Comparison of ENCODE assay signal across 1 cellular context in the genomic region with DNA sequence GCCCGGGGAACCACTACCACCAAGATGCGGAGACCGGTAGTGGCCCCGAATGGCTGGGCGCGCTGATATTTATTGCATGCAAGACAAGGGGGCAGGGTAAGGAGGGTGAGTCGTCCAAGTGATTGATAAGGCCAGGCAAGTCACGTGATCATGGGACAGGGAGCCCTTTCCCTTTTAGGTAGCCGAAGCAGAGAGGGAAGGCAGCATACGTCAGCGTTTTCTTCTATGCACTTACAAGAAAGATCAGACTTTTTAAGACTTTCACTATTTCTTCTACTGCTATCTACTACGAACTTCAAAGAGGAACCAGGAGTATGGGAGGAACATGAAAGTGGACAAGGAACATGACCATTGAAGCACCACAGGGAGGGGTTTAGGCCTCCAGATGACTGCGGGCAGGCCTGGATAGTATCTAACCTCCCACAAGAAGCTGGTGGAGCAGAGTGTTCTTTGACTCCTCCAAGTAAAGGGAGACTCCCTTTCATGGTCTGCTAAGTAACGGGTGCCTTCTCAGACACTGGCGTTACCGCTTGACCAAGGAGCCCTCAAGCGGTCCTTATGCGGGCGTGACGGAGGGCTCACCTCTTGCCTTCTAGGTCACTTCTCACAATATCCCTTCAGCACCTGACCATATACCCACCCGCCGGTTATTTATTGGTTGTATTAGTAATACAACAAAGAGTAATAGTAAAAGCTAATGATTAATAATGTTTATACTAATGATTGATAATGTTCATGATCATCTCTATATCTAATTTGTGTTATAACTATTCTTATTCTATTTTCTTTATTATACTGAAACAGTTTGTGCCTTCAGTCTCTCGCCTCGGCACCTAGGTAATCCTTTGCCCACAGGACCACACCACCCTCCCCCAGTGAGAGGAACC.
TF ChIP-seq lines count a peak whose summit lies in the region.
"Not testable (repeated sequence)": the region's sequence is repeated elsewhere in the genome, so short reads cannot be mapped to it uniquely, and the experiment has no call there.

No MANE protein-coding gene starts in this region.

TF ChIP-seq in K562, 482 proteins besides CTCF, POLR2A, EP300 and RAD21 (continued from another document and continues in another):
- TF ChIP-seq MITF (IDR thresholded peaks at IDR 0.05) (peak; percentile 69; the same call in 1 of the 2 replicates), TFAP4 (CRISPR knock-in tag; IDR thresholded peaks at IDR 0.05; ENCODE audit: borderline replicate concordance) (peak; percentile 88; the same call in 1 of the 2 replicates), C11orf30 (IDR thresholded peaks at IDR 0.05; ENCODE audit: low read depth) (peak; percentile 85), FOXK2 (conservative IDR thresholded peaks at IDR 0.05 in 1 of 2, IDR thresholded peaks at IDR 0.05 in 1 of 2; ENCODE audit: low read depth in 2 of 2) (peak in 1 of 2 experiments; percentile 51; a peak in 2 of 4 replicates), ZEB2 (IDR thresholded peaks at IDR 0.05) (0 out of 2 replicates have a peak, but pooled peaks have one; percentile 33), ZNF766 (CRISPR knock-in tag; conservative IDR thresholded peaks at IDR 0.05) (peak; percentile 42; the same call in 1 of the 2 replicates), RAD51 (IDR thresholded peaks at IDR 0.05; ENCODE audit: borderline replicate concordance, low read depth) (peak; percentile 99), CXXC5 (CRISPR knock-in tag; IDR thresholded peaks at IDR 0.05) (peak; percentile 65), ZBTB33 (CRISPR knock-in tag; IDR thresholded peaks at IDR 0.05) (peak; percentile 60; the same call in 1 of the 2 replicates), SMAD4 (CRISPR knock-in tag; conservative IDR thresholded peaks at IDR 0.05) (peak; percentile 53; the same call in 1 of the 2 replicates), ZNF311 (CRISPR knock-in tag; IDR thresholded peaks at IDR 0.05) (0 out of 2 replicates have a peak, but pooled peaks have one; percentile 32), MAFK (IDR thresholded peaks at IDR 0.05; ENCODE audit: low read length) (peak; percentile 64; the same call in 1 of the 2 replicates), EHMT2 (IDR thresholded peaks at IDR 0.05) (peak; percentile 53), TRIM24 (IDR thresholded peaks at IDR 0.05) (0 out of 4 replicates have a peak, but pooled peaks of 1 of the 2 experiments have one; percentile 17), L3MBTL2 (IDR thresholded peaks at IDR 0.05) (peak; percentile 65), ZNF644 (tag; IDR thresholded peaks at IDR 0.05; ENCODE audit: low read depth) (0 out of 2 replicates have a peak, but pooled peaks have one; percentile 63), ZNF639 (CRISPR knock-in tag; conservative IDR thresholded peaks at IDR 0.05 in 1 of 2, IDR thresholded peaks at IDR 0.05 in 1 of 2) (0 out of 4 replicates have a peak, but pooled peaks of 1 of the 2 experiments have one; percentile 50), ATF1 (tag; IDR thresholded peaks at IDR 0.05) (peak; percentile 41), STAT6 (CRISPR knock-in tag; IDR thresholded peaks at IDR 0.05) (0 out of 2 replicates have a peak, but pooled peaks have one; percentile 18), CBFA2T2 (conservative IDR thresholded peaks at IDR 0.05) (peak; percentile 91), ZNF232 (CRISPR knock-in tag; IDR thresholded peaks at IDR 0.05) (0 out of 2 replicates have a peak, but pooled peaks have one; percentile 47), MAFF (IDR thresholded peaks at IDR 0.05; ENCODE audit: low read length) (peak; percentile 60)
- TF ChIP-seq, protein P1, sequence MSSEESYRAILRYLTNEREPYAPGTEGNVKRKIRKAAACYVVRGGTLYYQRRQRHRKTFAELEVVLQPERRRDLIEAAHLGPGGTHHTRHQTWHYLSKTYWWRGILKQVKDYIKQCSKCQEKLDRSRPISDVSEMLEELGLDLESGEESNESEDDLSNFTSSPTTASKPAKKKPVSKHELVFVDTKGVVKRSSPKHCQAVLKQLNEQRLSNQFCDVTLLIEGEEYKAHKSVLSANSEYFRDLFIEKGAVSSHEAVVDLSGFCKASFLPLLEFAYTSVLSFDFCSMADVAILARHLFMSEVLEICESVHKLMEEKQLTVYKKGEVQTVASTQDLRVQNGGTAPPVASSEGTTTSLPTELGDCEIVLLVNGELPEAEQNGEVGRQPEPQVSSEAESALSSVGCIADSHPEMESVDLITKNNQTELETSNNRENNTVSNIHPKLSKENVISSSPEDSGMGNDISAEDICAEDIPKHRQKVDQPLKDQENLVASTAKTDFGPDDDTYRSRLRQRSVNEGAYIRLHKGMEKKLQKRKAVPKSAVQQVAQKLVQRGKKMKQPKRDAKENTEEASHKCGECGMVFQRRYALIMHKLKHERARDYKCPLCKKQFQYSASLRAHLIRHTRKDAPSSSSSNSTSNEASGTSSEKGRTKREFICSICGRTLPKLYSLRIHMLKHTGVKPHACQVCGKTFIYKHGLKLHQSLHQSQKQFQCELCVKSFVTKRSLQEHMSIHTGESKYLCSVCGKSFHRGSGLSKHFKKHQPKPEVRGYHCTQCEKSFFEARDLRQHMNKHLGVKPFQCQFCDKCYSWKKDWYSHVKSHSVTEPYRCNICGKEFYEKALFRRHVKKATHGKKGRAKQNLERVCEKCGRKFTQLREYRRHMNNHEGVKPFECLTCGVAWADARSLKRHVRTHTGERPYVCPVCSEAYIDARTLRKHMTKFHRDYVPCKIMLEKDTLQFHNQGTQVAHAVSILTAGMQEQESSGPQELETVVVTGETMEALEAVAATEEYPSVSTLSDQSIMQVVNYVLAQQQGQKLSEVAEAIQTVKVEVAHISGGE (CRISPR knock-in tag; IDR thresholded peaks at IDR 0.05), result peak in 1 of 3 experiments; percentile 63; a peak in 2 of 6 replicates
- TF ChIP-seq, protein P2, sequence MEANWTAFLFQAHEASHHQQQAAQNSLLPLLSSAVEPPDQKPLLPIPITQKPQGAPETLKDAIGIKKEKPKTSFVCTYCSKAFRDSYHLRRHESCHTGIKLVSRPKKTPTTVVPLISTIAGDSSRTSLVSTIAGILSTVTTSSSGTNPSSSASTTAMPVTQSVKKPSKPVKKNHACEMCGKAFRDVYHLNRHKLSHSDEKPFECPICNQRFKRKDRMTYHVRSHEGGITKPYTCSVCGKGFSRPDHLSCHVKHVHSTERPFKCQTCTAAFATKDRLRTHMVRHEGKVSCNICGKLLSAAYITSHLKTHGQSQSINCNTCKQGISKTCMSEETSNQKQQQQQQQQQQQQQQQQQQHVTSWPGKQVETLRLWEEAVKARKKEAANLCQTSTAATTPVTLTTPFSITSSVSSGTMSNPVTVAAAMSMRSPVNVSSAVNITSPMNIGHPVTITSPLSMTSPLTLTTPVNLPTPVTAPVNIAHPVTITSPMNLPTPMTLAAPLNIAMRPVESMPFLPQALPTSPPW (CRISPR knock-in tag; IDR thresholded peaks at IDR 0.05), result peak; percentile 67
- TF ChIP-seq, protein P3, sequence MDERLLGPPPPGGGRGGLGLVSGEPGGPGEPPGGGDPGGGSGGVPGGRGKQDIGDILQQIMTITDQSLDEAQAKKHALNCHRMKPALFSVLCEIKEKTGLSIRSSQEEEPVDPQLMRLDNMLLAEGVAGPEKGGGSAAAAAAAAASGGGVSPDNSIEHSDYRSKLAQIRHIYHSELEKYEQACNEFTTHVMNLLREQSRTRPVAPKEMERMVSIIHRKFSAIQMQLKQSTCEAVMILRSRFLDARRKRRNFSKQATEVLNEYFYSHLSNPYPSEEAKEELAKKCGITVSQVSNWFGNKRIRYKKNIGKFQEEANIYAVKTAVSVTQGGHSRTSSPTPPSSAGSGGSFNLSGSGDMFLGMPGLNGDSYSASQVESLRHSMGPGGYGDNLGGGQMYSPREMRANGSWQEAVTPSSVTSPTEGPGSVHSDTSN (CRISPR knock-in tag; IDR thresholded peaks at IDR 0.05; ENCODE audit: low read depth), result not testable (repeated sequence)
- TF ChIP-seq, protein P3 (tag; conservative IDR thresholded peaks at IDR 0.05; ENCODE audit: low read depth), result peak; percentile 89
- TF ChIP-seq, protein P4, sequence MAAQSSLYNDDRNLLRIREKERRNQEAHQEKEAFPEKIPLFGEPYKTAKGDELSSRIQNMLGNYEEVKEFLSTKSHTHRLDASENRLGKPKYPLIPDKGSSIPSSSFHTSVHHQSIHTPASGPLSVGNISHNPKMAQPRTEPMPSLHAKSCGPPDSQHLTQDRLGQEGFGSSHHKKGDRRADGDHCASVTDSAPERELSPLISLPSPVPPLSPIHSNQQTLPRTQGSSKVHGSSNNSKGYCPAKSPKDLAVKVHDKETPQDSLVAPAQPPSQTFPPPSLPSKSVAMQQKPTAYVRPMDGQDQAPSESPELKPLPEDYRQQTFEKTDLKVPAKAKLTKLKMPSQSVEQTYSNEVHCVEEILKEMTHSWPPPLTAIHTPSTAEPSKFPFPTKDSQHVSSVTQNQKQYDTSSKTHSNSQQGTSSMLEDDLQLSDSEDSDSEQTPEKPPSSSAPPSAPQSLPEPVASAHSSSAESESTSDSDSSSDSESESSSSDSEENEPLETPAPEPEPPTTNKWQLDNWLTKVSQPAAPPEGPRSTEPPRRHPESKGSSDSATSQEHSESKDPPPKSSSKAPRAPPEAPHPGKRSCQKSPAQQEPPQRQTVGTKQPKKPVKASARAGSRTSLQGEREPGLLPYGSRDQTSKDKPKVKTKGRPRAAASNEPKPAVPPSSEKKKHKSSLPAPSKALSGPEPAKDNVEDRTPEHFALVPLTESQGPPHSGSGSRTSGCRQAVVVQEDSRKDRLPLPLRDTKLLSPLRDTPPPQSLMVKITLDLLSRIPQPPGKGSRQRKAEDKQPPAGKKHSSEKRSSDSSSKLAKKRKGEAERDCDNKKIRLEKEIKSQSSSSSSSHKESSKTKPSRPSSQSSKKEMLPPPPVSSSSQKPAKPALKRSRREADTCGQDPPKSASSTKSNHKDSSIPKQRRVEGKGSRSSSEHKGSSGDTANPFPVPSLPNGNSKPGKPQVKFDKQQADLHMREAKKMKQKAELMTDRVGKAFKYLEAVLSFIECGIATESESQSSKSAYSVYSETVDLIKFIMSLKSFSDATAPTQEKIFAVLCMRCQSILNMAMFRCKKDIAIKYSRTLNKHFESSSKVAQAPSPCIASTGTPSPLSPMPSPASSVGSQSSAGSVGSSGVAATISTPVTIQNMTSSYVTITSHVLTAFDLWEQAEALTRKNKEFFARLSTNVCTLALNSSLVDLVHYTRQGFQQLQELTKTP (IDR thresholded peaks at IDR 0.05; ENCODE audit: low read depth in 1 of 2, partially characterized antibody in 2 of 2), result peak in 1 of 2 experiments; percentile 67
- not testable (repeated sequence) for TF ChIP-seq ATF1 (CRISPR knock-in tag; IDR thresholded peaks at IDR 0.05)
